Comparison of ENCODE assay signal across 15 cellular contexts in the genomic region with DNA sequence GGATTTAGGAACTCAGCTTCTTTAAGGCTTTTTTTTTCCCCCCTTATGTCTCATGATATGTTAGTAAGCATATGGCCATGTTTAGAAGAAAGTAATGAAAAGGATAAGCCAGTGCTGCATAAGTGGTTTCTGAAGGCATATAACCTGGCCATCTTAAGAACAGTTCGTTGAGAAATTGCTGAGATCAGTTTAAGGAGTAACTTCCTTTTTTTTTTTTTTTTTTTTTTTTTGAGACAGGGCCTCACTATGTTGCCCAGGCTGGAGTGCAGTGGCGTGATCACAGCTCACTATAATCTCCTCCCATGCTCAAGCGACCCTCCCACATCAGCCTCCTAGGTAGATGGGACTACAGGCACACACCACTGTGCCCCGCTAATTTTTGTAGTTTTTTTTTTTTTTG. TPM values are rescaled to one million over a fixed set of nuclear protein-coding genes. Genes with fewer than 3 reads are reported as not detected.
A peak's percentile ranks its signal among the peaks of the same experiment; 100 is the strongest.
DNase-seq lines count a peak whose midpoint lies in the region; ATAC-seq and TF ChIP-seq lines count a peak whose summit lies in the region.
"Had no signal": no experiment of that assay in that cellular context is flagged by ENCODE, and none has a peak within 500 bp of the region (broad histone marks: within the 10 kb centered on the region; RNA-seq: fewer than 3 reads in every experiment).

No MANE protein-coding gene starts in this region.

- peaks cover 10% of the 10 kb centered on the region for H3K4me1 ChIP-seq in HAP-1
- H3K4me1 ChIP-seq: BE2C had no signal

- H3K36me3 ChIP-seq in HAP-1 (replicated peaks), result no peaks in the 10 kb centered on the region
- H3K36me3 ChIP-seq: BE2C had no signal

- POLR2A ChIA-PET in activated B cell treated with CpG ODN at 0.5 μM for 24 hours (lab: Charles Lee), result interaction anchor here (1.2 kb wide), 1 partner anchor 69 kb away, joined by 14 read pairs; no protein-coding TSS in a partner anchor

- no peaks in the 10 kb centered on the region for H3K36me3 Mint-ChIP-seq in CD14-positive monocyte
- no peaks in the 10 kb centered on the region for H3K36me3 Mint-ChIP-seq in activated B cell treated with CpG ODN at 0.5 μM for 24 hours (ENCODE audit: low read depth)

- TF ChIP-seq CTCF in CD14-positive monocyte (IDR thresholded peaks at IDR 0.05), result no peak
- no peak for TF ChIP-seq CTCF in activated B cell treated with CpG ODN at 0.5 μM for 24 hours (IDR thresholded peaks at IDR 0.05)

- H3K4me3 ChIP-seq in HAP-1, result no peak overlapping the region

- no peaks in the 10 kb centered on the region for H3K27me3 ChIP-seq in HAP-1 (ENCODE audit: low read depth)
- H3K27me3 ChIP-seq: BE2C had no signal

- CTCF ChIA-PET in activated B cell treated with CpG ODN at 0.5 μM for 24 hours (lab: Charles Lee), result no interaction called here

- H3K27ac Mint-ChIP-seq in CD14-positive monocyte, result peak overlapping the region; percentile 40 to 91 (median 72)
- no peak overlapping the region for H3K27ac Mint-ChIP-seq in activated B cell treated with CpG ODN at 0.5 μM for 24 hours

- peaks cover 0 to 2% (median 0%) of the 10 kb centered on the region in 7 donors for H3K9me3 Mint-ChIP-seq in CD14-positive monocyte
- no peaks in the 10 kb centered on the region for H3K9me3 Mint-ChIP-seq in activated B cell treated with CpG ODN at 0.5 μM for 24 hours

- H3K27me3 Mint-ChIP-seq in CD14-positive monocyte (ENCODE audit: low read depth in 3 of 3), result no peaks in the 10 kb centered on the region
- H3K27me3 Mint-ChIP-seq in activated B cell treated with CpG ODN at 0.5 μM for 24 hours, result no peaks in the 10 kb centered on the region

- peak; percentile 28 for ATAC-seq in activated B cell treated with CpG ODN at 0.5 μM for 24 hours (ENCODE audit: low read depth)
- ATAC-seq: Panc1 had no signal

- H3K4me1 Mint-ChIP-seq in CD14-positive monocyte (peaks cover 31% of the 10 kb centered on the region), activated B cell treated with CpG ODN at 0.5 μM for 24 hours (peaks cover 59% of the 10 kb centered on the region)

- in situ Hi-C loops in HAP-1 (cut with MboI; ENCODE audit: low sequenced_read_pairs), result no loop called here

- intact Hi-C loops in CD14-positive monocyte (cut with micrococcal nuclease) (no loop called here), activated B cell treated with CpG ODN at 0.5 μM for 24 hours (cut with micrococcal nuclease) (no loop called here)

- H3K9me3 ChIP-seq in HAP-1, result no peaks in the 10 kb centered on the region
- H3K9me3 ChIP-seq: BE2C had no signal

- no peak for DNase-seq in CD14-positive monocyte (ENCODE audit: low spot score)
- peak; percentile 58 to 79 for DNase-seq in Kasumi-1 (lab: John Stamatoyannopoulos, UW)
- DNase-seq in NOMO-1 (lab: John Stamatoyannopoulos, UW; ENCODE audit: unreplicated experiment in 2 of 2), result peak; percentile 38 to 64
- no peak for DNase-seq in activated B cell treated with CpG ODN at 0.5 μM for 24 hours
- DNase-seq in iPS-NIHi7 (ENCODE audit: extremely low spot score), result no peak
- no peak for DNase-seq in NCI-H2171 treated with DMSO at 0.1 percent for 48 hours (lab: John Stamatoyannopoulos, UW)
- no peak for DNase-seq in HAP-1 (ENCODE audit: low spot score in 2 of 2)
- DNase-seq in effector CD8-positive, alpha-beta T cell (lab: John Stamatoyannopoulos, UW), result no peak
- DNase-seq: BE2C, H7, NCI-H2029, NCI-H510A treated with DMSO at 0.1 percent for 48 hours, SHP77, SW 1271 had no signal

- H3K4me3 Mint-ChIP-seq in CD14-positive monocyte, result peak overlapping the region; percentile 31 to 77
- H3K4me3 Mint-ChIP-seq in activated B cell treated with CpG ODN at 0.5 μM for 24 hours, result no peak overlapping the region

RNA-seq across cellular contexts. Expression of a gene that starts 51.7 kb away (rescaled TPM):
- polyA plus RNA-seq in CD14-positive monocyte, result 10 to 100 TPM; 66.3 to 78.0 TPM
- total RNA-seq in activated B cell treated with CpG ODN at 0.5 μM for 24 hours, result 47.0 and 48.5 TPM in 2 replicates

Comparison
In these comparisons a context has a peak if more than half of its experiments do, and no peak if none do; other contexts are left out.
1. DNase-seq: peak in Kasumi-1 (2 of 2) and NOMO-1 (2 of 2); none in CD14-positive monocyte (single experiment), activated B cell treated with CpG ODN at 0.5 μM for 24 hours (single experiment), iPS-NIHi7 (single experiment), NCI-H2171 treated with DMSO at 0.1 percent for 48 hours (single experiment), HAP-1 (0 of 2) and effector CD8-positive, alpha-beta T cell (single experiment).